11 cellular contexts compared by ENCODE assay signal in genomic region chr3:193910886-193911738, GRCh38.
DNase-seq lines count a peak whose midpoint lies in the region; ATAC-seq, FAIRE-seq and TF ChIP-seq lines count a peak whose summit lies in the region.
"Had no signal": no experiment of that assay in that cellular context is flagged by ENCODE, and none has a peak within 500 bp of the region (broad histone marks: within the 10 kb centered on the region; RNA-seq: fewer than 3 reads in every experiment).

No MANE protein-coding gene starts in this region.

- intact Hi-C loops in activated CD4-positive, alpha-beta T cell treated with anti-CD3 and anti-CD28 coated beads, Interleukin-2, amount 10 ng/mL, durations not matched to agents 24 days and 14 days (cut with micrococcal nuclease), result no loop called here

- 41 to 48% (median 43%) methylated on average over 9 of the region's 9 CpGs for WGBS in small intestine, 3 donors
- 57 to 74% methylated on average over 6 to 8 of the region's 9 CpGs for WGBS in gastroesophageal sphincter (ENCODE audit: low coverage in 1 of 2), 2 donors

- peak overlapping the region in 1 of 2 donors; percentile 61 for H3K27ac ChIP-seq in small intestine (ENCODE audit: low read depth in 1 of 2, low read length in 1 of 2)
- H3K27ac ChIP-seq in gastroesophageal sphincter, result no peak overlapping the region
- H3K27ac ChIP-seq: A549, thoracic aorta had no signal

- H3K4me1 ChIP-seq in small intestine (ENCODE audit: control insufficient read depth in 2 of 2, insufficient read depth in 1 of 2, low read depth in 1 of 2, low read length in 1 of 2) (peaks cover 0 to 17% of the 10 kb centered on the region in 2 donors), gastroesophageal sphincter (peaks cover 0 to 30% (median 0%) of the 10 kb centered on the region in 3 donors)
- H3K4me1 ChIP-seq: A549 had no signal

- H3K4me3 Mint-ChIP-seq in activated CD4-positive, alpha-beta T cell treated with anti-CD3 and anti-CD28 coated beads, Interleukin-2, amount 10 ng/mL, durations not matched to agents 24 days and 14 days, result no peak overlapping the region
- no peak overlapping the region for H3K4me3 Mint-ChIP-seq in central memory CD8-positive, alpha-beta T cell

- no peaks in the 10 kb centered on the region for H3K36me3 Mint-ChIP-seq in activated CD4-positive, alpha-beta T cell treated with anti-CD3 and anti-CD28 coated beads, Interleukin-2, amount 10 ng/mL, durations not matched to agents 24 days and 14 days (ENCODE audit: low read depth)
- no peaks in the 10 kb centered on the region for H3K36me3 Mint-ChIP-seq in central memory CD8-positive, alpha-beta T cell (ENCODE audit: insufficient read depth)

- no peak for TF ChIP-seq EP300 in gastroesophageal sphincter (IDR thresholded peaks at IDR 0.05)

- H3K27ac Mint-ChIP-seq in activated CD4-positive, alpha-beta T cell treated with anti-CD3 and anti-CD28 coated beads, Interleukin-2, amount 10 ng/mL, durations not matched to agents 24 days and 14 days, result no peak overlapping the region
- H3K27ac Mint-ChIP-seq in central memory CD8-positive, alpha-beta T cell (ENCODE audit: low read depth), result peak overlapping the region; percentile 16

- no peak for FAIRE-seq in small intestine (lab: Jason Lieb, UNC)
- FAIRE-seq: A549 had no signal

- ATAC-seq in central memory CD8-positive, alpha-beta T cell (replicated peaks; ENCODE audit: extremely low read depth, poor library complexity, severe bottlenecking), result peak; percentile 14
- ATAC-seq in gastroesophageal sphincter, result no peak
- ATAC-seq: A549 had no signal

- H3K27me3 ChIP-seq in small intestine (ENCODE audit: control insufficient read depth in 2 of 2, insufficient read depth in 2 of 2, low read length in 2 of 2) (no peaks in the 10 kb centered on the region), gastroesophageal sphincter (no peaks in the 10 kb centered on the region)

- H3K4me3 ChIP-seq in small intestine (ENCODE audit: low read depth in 1 of 2, low read length in 2 of 2) (no peak overlapping the region), gastroesophageal sphincter (no peak overlapping the region)
- H3K4me3 ChIP-seq: A549, thoracic aorta had no signal

- H3K9me3 ChIP-seq in small intestine (ENCODE audit: control insufficient read depth, low read depth) (no peaks in the 10 kb centered on the region), gastroesophageal sphincter (peaks cover 0 to 6% (median 0%) of the 10 kb centered on the region in 3 donors)
- H3K9me3 ChIP-seq: thoracic aorta had no signal

- DNase-seq in activated CD4-positive, alpha-beta T cell treated with anti-CD3 and anti-CD28 coated beads for 48 hours, result peak; percentile 35
- DNase-seq in activated CD4-positive, alpha-beta T cell treated with anti-CD3 and anti-CD28 coated beads, Interleukin-2, amount 10 ng/mL, durations not matched to agents 24 days and 14 days, result no peak
- peak; percentile 31 to 68 for DNase-seq in NOMO-1 (lab: John Stamatoyannopoulos, UW; ENCODE audit: unreplicated experiment in 2 of 2)
- DNase-seq in central memory CD8-positive, alpha-beta T cell (ENCODE audit: low spot score in 2 of 2), result no peak
- peak; percentile 82 for DNase-seq in small intestine
- DNase-seq in HCEC 1CT, result no peak
- DNase-seq in DMS 273 treated with DMSO at 0.1 percent for 48 hours (lab: John Stamatoyannopoulos, UW), result no peak
- DNase-seq: NCI-H510A had no signal

- TF ChIP-seq CTCF in gastroesophageal sphincter (IDR thresholded peaks at IDR 0.05), result no peak

- peaks cover 9% of the 10 kb centered on the region for H3K4me1 Mint-ChIP-seq in activated CD4-positive, alpha-beta T cell treated with anti-CD3 and anti-CD28 coated beads, Interleukin-2, amount 10 ng/mL, durations not matched to agents 24 days and 14 days
- H3K4me1 Mint-ChIP-seq in central memory CD8-positive, alpha-beta T cell, result peaks cover 18% of the 10 kb centered on the region

- H3K36me3 ChIP-seq in small intestine (ENCODE audit: control insufficient read depth in 2 of 2, insufficient read depth in 2 of 2, low read length in 2 of 2) (no peaks in the 10 kb centered on the region), gastroesophageal sphincter (no peaks in the 10 kb centered on the region)
- H3K36me3 ChIP-seq: thoracic aorta had no signal

- peaks cover 13% of the 10 kb centered on the region for H3K9me3 Mint-ChIP-seq in activated CD4-positive, alpha-beta T cell treated with anti-CD3 and anti-CD28 coated beads, Interleukin-2, amount 10 ng/mL, durations not matched to agents 24 days and 14 days
- H3K9me3 Mint-ChIP-seq in central memory CD8-positive, alpha-beta T cell, result peaks cover 5% of the 10 kb centered on the region

- no peak for TF ChIP-seq POLR2A in gastroesophageal sphincter (IDR thresholded peaks at IDR 0.05)

- peaks cover 5% of the 10 kb centered on the region for H3K27me3 Mint-ChIP-seq in activated CD4-positive, alpha-beta T cell treated with anti-CD3 and anti-CD28 coated beads, Interleukin-2, amount 10 ng/mL, durations not matched to agents 24 days and 14 days
- no peaks in the 10 kb centered on the region for H3K27me3 Mint-ChIP-seq in central memory CD8-positive, alpha-beta T cell

Comparison
In these comparisons a context has a peak if more than half of its experiments do, and no peak if none do; other contexts are left out.
1. DNase-seq: peak in activated CD4-positive, alpha-beta T cell treated with anti-CD3 and anti-CD28 coated beads for 48 hours (single experiment), NOMO-1 (2 of 2) and small intestine (single experiment); none in activated CD4-positive, alpha-beta T cell treated with anti-CD3 and anti-CD28 coated beads, Interleukin-2, amount 10 ng/mL, durations not matched to agents 24 days and 14 days (single experiment), central memory CD8-positive, alpha-beta T cell (0 of 2), HCEC 1CT (single experiment) and DMS 273 treated with DMSO at 0.1 percent for 48 hours (single experiment).